ENCODE assay signal across 1 cellular context in the genomic region with DNA sequence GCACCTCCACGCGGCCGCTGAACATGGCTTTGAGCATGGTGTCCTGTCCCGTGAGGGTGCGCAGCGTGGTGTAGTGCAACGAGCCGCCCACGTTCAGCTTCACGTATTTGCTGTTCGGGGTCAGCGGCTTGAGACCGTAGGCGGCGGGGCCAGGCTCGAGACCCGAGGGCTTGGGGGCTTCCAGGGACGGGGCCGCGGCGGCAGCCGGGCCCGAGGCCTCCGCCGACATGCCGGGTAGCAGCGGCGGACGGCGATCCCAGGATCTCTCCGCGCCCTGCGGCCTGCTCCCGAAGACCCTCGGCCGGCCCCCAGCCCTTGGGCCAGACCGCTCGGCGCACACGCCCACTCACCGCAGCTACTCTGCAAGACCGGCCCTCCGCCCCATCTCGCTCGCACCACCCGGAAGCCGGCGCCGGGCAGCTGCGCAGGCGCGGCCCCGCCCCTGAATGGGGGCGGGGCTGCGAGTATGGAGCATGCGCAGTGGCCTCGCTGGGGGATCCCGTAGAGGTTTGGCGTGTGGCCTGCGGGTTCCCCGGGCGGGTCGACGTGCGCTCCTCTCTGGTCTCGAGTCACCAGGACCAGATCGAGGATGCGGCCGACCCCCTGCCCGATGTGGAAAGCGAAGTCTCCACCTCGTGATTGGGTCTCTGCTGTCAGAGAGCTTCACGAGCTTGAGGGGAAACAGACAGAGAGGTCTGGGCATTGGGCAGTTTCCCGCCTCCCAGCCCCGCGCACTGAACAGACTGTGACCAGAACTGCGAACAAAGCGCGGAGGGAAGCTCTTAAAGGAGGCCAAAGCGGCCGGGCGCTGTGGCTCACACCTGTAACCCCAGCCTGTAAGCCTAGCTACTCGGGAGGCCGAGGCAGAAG.
TF ChIP-seq lines count a peak whose summit lies in the region.

A gene with protein sequence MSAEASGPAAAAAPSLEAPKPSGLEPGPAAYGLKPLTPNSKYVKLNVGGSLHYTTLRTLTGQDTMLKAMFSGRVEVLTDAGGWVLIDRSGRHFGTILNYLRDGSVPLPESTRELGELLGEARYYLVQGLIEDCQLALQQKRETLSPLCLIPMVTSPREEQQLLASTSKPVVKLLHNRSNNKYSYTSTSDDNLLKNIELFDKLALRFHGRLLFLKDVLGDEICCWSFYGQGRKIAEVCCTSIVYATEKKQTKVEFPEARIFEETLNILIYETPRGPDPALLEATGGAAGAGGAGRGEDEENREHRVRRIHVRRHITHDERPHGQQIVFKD (minus strand): TSS at position 422 of the 870 bp plus-strand sequence. CDS start 193 bp downstream, at position 229.

TF ChIP-seq in HepG2, 621 proteins besides CTCF, POLR2A, EP300 and RAD21 (continued from another document and continues in another):
- TF ChIP-seq ZNF275 (CRISPR knock-in tag; IDR thresholded peaks at IDR 0.05; ENCODE audit: borderline replicate concordance) (peak; percentile 92; the same call in 1 of the 2 replicates), DNMT3B (CRISPR knock-in tag; conservative IDR thresholded peaks at IDR 0.05) (no peak; the same call in 1 of the 2 replicates), ZNF841 (CRISPR knock-in tag; IDR thresholded peaks at IDR 0.05; ENCODE audit: borderline replicate concordance) (no peak), SMYD3 (CRISPR knock-in tag; IDR thresholded peaks at IDR 0.05) (peak; percentile 89), PCBP1 (IDR thresholded peaks at IDR 0.05; ENCODE audit: borderline replicate concordance, low read depth, low read length) (no peak), MYNN (CRISPR knock-in tag; IDR thresholded peaks at IDR 0.05; ENCODE audit: low read depth) (peak; percentile 93), IRF2 (CRISPR knock-in tag; IDR thresholded peaks at IDR 0.05) (peak; percentile 15; the same call in 1 of the 2 replicates), RBM22 (optimal IDR thresholded peaks at IDR 0.05; ENCODE audit: low read length) (no peak), ZNF776 (CRISPR knock-in tag; IDR thresholded peaks at IDR 0.05) (peak; percentile 0; the same call in 1 of the 2 replicates), CENPT (CRISPR knock-in tag; IDR thresholded peaks at IDR 0.05; ENCODE audit: low read depth) (no peak), ZNF124 (CRISPR knock-in tag; IDR thresholded peaks at IDR 0.05) (peak; percentile 82; the same call in 1 of the 2 replicates), KDM3A (CRISPR knock-in tag; IDR thresholded peaks at IDR 0.05; ENCODE audit: low read depth) (0 out of 2 replicates have a peak, but pooled peaks have one; percentile 4), ZBTB49 (CRISPR knock-in tag; IDR thresholded peaks at IDR 0.05; ENCODE audit: borderline replicate concordance) (0 out of 2 replicates have a peak, but pooled peaks have one; percentile 43), TBX3 (IDR thresholded peaks at IDR 0.05; ENCODE audit: borderline replicate concordance) (no peak), TMF1 (CRISPR knock-in tag; IDR thresholded peaks at IDR 0.05; ENCODE audit: low read depth) (peak; percentile 78; the same call in 1 of the 2 replicates), SAFB2 (CRISPR knock-in tag; IDR thresholded peaks at IDR 0.05; ENCODE audit: borderline replicate concordance, low read depth) (peak; percentile 88), KLF15 (CRISPR knock-in tag; IDR thresholded peaks at IDR 0.05; ENCODE audit: borderline replicate concordance) (peak; percentile 94; the same call in 1 of the 2 replicates), KMT2B (CRISPR knock-in tag; IDR thresholded peaks at IDR 0.05) (peak; percentile 90), ZNF33B (CRISPR knock-in tag; IDR thresholded peaks at IDR 0.05) (peak; percentile 89; the same call in 1 of the 2 replicates), ZMYM2 (CRISPR knock-in tag; IDR thresholded peaks at IDR 0.05) (peak; percentile 88), SCMH1 (CRISPR knock-in tag; IDR thresholded peaks at IDR 0.05; ENCODE audit: borderline replicate concordance) (no peak), ZNF770 (CRISPR knock-in tag; IDR thresholded peaks at IDR 0.05) (peak; percentile 69; the same call in 1 of the 2 replicates), ZNF704 (CRISPR knock-in tag; IDR thresholded peaks at IDR 0.05; ENCODE audit: borderline replicate concordance) (peak; percentile 97), ZFP37 (CRISPR knock-in tag; IDR thresholded peaks at IDR 0.05; ENCODE audit: borderline replicate concordance) (peak; percentile 86; the same call in 1 of the 2 replicates), PAF1 (CRISPR knock-in tag; IDR thresholded peaks at IDR 0.05) (no peak), ZNF605 (CRISPR knock-in tag; IDR thresholded peaks at IDR 0.05) (peak; percentile 98), FOXP4 (CRISPR knock-in tag; IDR thresholded peaks at IDR 0.05) (no peak; the same call in 1 of the 2 replicates), ZNF362 (CRISPR knock-in tag; IDR thresholded peaks at IDR 0.05; ENCODE audit: borderline replicate concordance) (0 out of 2 replicates have a peak, but pooled peaks have one; percentile 59), HNF4A (CRISPR knock-in tag; IDR thresholded peaks at IDR 0.05) (0 out of 2 replicates have a peak, but pooled peaks have one; percentile 19), ZNF451 (CRISPR knock-in tag; IDR thresholded peaks at IDR 0.05) (peak; percentile 26; the same call in 1 of the 2 replicates), NFE2L1 (CRISPR knock-in tag; IDR thresholded peaks at IDR 0.05; ENCODE audit: borderline replicate concordance) (no peak)
- TF ChIP-seq, protein P1, sequence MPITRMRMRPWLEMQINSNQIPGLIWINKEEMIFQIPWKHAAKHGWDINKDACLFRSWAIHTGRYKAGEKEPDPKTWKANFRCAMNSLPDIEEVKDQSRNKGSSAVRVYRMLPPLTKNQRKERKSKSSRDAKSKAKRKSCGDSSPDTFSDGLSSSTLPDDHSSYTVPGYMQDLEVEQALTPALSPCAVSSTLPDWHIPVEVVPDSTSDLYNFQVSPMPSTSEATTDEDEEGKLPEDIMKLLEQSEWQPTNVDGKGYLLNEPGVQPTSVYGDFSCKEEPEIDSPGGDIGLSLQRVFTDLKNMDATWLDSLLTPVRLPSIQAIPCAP (CRISPR knock-in tag; IDR thresholded peaks at IDR 0.05; ENCODE audit: low read depth) = peak; percentile 94; the same call in 1 of the 2 replicates
- TF ChIP-seq, protein P2, sequence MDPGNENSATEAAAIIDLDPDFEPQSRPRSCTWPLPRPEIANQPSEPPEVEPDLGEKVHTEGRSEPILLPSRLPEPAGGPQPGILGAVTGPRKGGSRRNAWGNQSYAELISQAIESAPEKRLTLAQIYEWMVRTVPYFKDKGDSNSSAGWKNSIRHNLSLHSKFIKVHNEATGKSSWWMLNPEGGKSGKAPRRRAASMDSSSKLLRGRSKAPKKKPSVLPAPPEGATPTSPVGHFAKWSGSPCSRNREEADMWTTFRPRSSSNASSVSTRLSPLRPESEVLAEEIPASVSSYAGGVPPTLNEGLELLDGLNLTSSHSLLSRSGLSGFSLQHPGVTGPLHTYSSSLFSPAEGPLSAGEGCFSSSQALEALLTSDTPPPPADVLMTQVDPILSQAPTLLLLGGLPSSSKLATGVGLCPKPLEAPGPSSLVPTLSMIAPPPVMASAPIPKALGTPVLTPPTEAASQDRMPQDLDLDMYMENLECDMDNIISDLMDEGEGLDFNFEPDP (CRISPR knock-in tag; conservative IDR thresholded peaks at IDR 0.05) = no peak
- TF ChIP-seq, protein P3, sequence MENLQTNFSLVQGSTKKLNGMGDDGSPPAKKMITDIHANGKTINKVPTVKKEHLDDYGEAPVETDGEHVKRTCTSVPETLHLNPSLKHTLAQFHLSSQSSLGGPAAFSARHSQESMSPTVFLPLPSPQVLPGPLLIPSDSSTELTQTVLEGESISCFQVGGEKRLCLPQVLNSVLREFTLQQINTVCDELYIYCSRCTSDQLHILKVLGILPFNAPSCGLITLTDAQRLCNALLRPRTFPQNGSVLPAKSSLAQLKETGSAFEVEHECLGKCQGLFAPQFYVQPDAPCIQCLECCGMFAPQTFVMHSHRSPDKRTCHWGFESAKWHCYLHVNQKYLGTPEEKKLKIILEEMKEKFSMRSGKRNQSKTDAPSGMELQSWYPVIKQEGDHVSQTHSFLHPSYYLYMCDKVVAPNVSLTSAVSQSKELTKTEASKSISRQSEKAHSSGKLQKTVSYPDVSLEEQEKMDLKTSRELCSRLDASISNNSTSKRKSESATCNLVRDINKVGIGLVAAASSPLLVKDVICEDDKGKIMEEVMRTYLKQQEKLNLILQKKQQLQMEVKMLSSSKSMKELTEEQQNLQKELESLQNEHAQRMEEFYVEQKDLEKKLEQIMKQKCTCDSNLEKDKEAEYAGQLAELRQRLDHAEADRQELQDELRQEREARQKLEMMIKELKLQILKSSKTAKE (CRISPR knock-in tag; IDR thresholded peaks at IDR 0.05; ENCODE audit: borderline replicate concordance) = peak; percentile 57; the same call in 1 of the 2 replicates
- TF ChIP-seq, protein P4, sequence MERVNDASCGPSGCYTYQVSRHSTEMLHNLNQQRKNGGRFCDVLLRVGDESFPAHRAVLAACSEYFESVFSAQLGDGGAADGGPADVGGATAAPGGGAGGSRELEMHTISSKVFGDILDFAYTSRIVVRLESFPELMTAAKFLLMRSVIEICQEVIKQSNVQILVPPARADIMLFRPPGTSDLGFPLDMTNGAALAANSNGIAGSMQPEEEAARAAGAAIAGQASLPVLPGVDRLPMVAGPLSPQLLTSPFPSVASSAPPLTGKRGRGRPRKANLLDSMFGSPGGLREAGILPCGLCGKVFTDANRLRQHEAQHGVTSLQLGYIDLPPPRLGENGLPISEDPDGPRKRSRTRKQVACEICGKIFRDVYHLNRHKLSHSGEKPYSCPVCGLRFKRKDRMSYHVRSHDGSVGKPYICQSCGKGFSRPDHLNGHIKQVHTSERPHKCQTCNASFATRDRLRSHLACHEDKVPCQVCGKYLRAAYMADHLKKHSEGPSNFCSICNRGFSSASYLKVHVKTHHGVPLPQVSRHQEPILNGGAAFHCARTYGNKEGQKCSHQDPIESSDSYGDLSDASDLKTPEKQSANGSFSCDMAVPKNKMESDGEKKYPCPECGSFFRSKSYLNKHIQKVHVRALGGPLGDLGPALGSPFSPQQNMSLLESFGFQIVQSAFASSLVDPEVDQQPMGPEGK (CRISPR knock-in tag; IDR thresholded peaks at IDR 0.05) = no peak; the same call in 1 of the 2 replicates
